8 cellular contexts compared by ENCODE assay signal in the genomic region with DNA sequence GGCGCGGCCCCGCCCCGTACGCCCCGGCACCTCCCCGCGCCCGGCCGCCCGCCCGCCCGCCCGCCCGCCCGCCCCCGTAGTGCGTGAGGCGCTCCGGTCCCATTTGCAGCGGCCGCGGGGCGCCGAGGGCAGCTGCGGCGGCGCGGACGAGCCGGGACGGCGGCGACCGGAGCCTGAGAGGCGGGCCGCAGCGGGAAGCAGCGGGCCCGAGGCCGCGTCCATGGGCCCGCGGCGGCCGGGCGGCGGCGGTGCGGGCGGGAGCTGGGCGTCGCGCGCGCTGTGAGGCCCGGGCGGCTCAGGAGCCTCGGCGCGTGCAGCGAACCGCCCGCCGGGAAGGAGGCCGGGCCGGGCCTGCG. TPM values are rescaled to one million over a fixed set of nuclear protein-coding genes. Genes with fewer than 3 reads are reported as not detected.
DNase-seq lines count a peak whose midpoint lies in the region; ATAC-seq and TF ChIP-seq lines count a peak whose summit lies in the region.

MPRIP (plus strand) TSS at position 77 of the 356 bp plus-strand sequence. CDS start 392 bp downstream, outside the sequence.

- peak within 1 kb of the TSS; percentile 94 for H3K4me3 Mint-ChIP-seq in activated CD4-positive, alpha-beta memory T cell treated with anti-CD3 and anti-CD28 coated beads for 36 hours

- TF ChIP-seq CTCF in heart right ventricle (IDR thresholded peaks at IDR 0.05) (no peak), sigmoid colon (IDR thresholded peaks at IDR 0.05) (no peak)

- peaks cover 41% of the 10 kb centered on the region for H3K4me1 Mint-ChIP-seq in activated CD4-positive, alpha-beta memory T cell treated with anti-CD3 and anti-CD28 coated beads for 36 hours (ENCODE audit: low read depth)

- no peak for TF ChIP-seq EP300 in sigmoid colon (IDR thresholded peaks at IDR 0.05)

- no peaks in the 10 kb centered on the region for H3K9me3 Mint-ChIP-seq in activated CD4-positive, alpha-beta memory T cell treated with anti-CD3 and anti-CD28 coated beads for 36 hours

- H3K9me3 ChIP-seq in heart right ventricle (no peaks in the 10 kb centered on the region), sigmoid colon (no peaks in the 10 kb centered on the region)

- H3K27ac ChIP-seq in heart right ventricle (peak within 1 kb of the TSS; percentile 57 to 95 (median 88)), sigmoid colon (peak within 1 kb of the TSS; percentile 81 to 88 (median 85))

- H3K27me3 ChIP-seq in heart right ventricle (no peaks in the 10 kb centered on the region), sigmoid colon (no peaks in the 10 kb centered on the region)

- H3K27me3 Mint-ChIP-seq in activated CD4-positive, alpha-beta memory T cell treated with anti-CD3 and anti-CD28 coated beads for 36 hours = no peaks in the 10 kb centered on the region

- DNase-seq in T-helper 1 cell (no peak), heart right ventricle (no peak), sigmoid colon (no peak), posterior cingulate gyrus (no peak), NCI-H345 (lab: John Stamatoyannopoulos, UW) (no peak)
- no peak for DNase-seq in activated CD4-positive, alpha-beta memory T cell treated with anti-CD3 and anti-CD28 coated beads for 36 hours

- peak within 1 kb of the TSS; percentile 65 to 90 (median 82) for H3K4me3 ChIP-seq in heart right ventricle
- H3K4me3 ChIP-seq in sigmoid colon = peak within 1 kb of the TSS; percentile 64 to 79 (median 76)

- H3K4me1 ChIP-seq in heart right ventricle = peaks cover 13 to 55% (median 53%) of the 10 kb centered on the region in 9 donors
- peaks cover 0 to 54% (median 50%) of the 10 kb centered on the region in 4 donors for H3K4me1 ChIP-seq in sigmoid colon

- TF ChIP-seq POLR2A in sigmoid colon (IDR thresholded peaks at IDR 0.05) = no peak

- intact Hi-C loops in T-helper 1 cell treated with Interleukin-12 subunit alpha and Interleukin-12 subunit beta and Interleukin-4 antibody, amounts not matched to agents 30 ng/mL and 1 ng/mL, for 36 hours (cut with micrococcal nuclease) = loop anchor here (1.0 to 10.0 kb wide), 7 partner anchors 40 to 828 kb away; partner anchors contain the start of genes FLCN, NCOR1, PEMT and PIGL
- intact Hi-C loops in activated CD4-positive, alpha-beta memory T cell treated with anti-CD3 and anti-CD28 coated beads for 36 hours (cut with micrococcal nuclease) = loop anchor here (5.0 kb wide), 1 partner anchor 165 kb away; the partner anchor contains the start of gene PLD6
- intact Hi-C loops in heart right ventricle (cut with DNase I) = loop anchor here in 5 of 10 donors (5.0 to 10.0 kb wide), 5 partner anchors 52 to 72 kb away; no protein-coding TSS in a partner anchor
- intact Hi-C loops in sigmoid colon (cut with DNase I) = loop anchor here (2.0 kb wide), 1 partner anchor 164 kb away; the partner anchor contains the start of gene PLD6
- intact Hi-C loops in posterior cingulate gyrus (cut with DNase I) = loop anchor here (5.0 kb wide), 1 partner anchor 105 kb away; no protein-coding TSS in a partner anchor

- POLR2A ChIA-PET in activated CD4-positive, alpha-beta memory T cell treated with anti-CD3 and anti-CD28 coated beads for 36 hours (lab: Charles Lee) = interaction anchor here (1.3 to 2.1 kb wide), 2 partner anchors 10 to 26 kb away, joined by 3 to 6 read pairs; no protein-coding TSS in a partner anchor

- H3K36me3 ChIP-seq in heart right ventricle (no peaks in the 10 kb centered on the region), sigmoid colon (no peaks in the 10 kb centered on the region)

- 1% methylated on average over 42 to 68 of the region's 68 CpGs for WGBS in heart right ventricle, 2 donors
- WGBS in sigmoid colon, 2 donors = 0 to 1% methylated on average over 68 of the region's 68 CpGs

- H3K36me3 Mint-ChIP-seq in activated CD4-positive, alpha-beta memory T cell treated with anti-CD3 and anti-CD28 coated beads for 36 hours = no peaks in the 10 kb centered on the region

- CTCF ChIA-PET in activated CD4-positive, alpha-beta memory T cell treated with anti-CD3 and anti-CD28 coated beads for 36 hours (lab: Charles Lee) = interaction anchor here (1.0 to 1.4 kb wide), 2 partner anchors 104 to 599 kb away, joined by 3 read pairs; no protein-coding TSS in a partner anchor

- no peak for ATAC-seq in heart right ventricle
- no peak for ATAC-seq in HG03565 (IDR thresholded peaks at IDR 0.05; ENCODE audit: unreplicated experiment)

- peak within 1 kb of the TSS; percentile 42 for H3K27ac Mint-ChIP-seq in activated CD4-positive, alpha-beta memory T cell treated with anti-CD3 and anti-CD28 coated beads for 36 hours

RNA-seq across cellular contexts. Expression of gene MPRIP, which starts in this region (rescaled TPM):
- total RNA-seq in T-helper 1 cell treated with Interleukin-12 subunit alpha and Interleukin-12 subunit beta and Interleukin-4 antibody, amounts not matched to agents 30 ng/mL and 1 ng/mL, for 36 hours = 212 and 219 TPM in 2 replicates
- total RNA-seq in activated CD4-positive, alpha-beta memory T cell treated with anti-CD3 and anti-CD28 coated beads for 36 hours = 100 to 1,000 TPM; 145 to 157 TPM
- 100 to 1,000 TPM; 252 to 409 (median 329) TPM for total RNA-seq in heart right ventricle
- 100 to 1,000 TPM; 225 to 329 TPM for polyA plus RNA-seq in heart right ventricle
- total RNA-seq in sigmoid colon = 100 to 1,000 TPM in 1 of 4 donors, 10 to 100 TPM in 3; 59.6 to 101 (median 80.4) TPM
- 100 to 1,000 TPM in 1 of 3 donors, 10 to 100 TPM in 2; 43.2 to 113 (median 67.9) TPM for polyA plus RNA-seq in sigmoid colon
